8 cellular contexts compared by ENCODE assay signal in the genomic region with DNA sequence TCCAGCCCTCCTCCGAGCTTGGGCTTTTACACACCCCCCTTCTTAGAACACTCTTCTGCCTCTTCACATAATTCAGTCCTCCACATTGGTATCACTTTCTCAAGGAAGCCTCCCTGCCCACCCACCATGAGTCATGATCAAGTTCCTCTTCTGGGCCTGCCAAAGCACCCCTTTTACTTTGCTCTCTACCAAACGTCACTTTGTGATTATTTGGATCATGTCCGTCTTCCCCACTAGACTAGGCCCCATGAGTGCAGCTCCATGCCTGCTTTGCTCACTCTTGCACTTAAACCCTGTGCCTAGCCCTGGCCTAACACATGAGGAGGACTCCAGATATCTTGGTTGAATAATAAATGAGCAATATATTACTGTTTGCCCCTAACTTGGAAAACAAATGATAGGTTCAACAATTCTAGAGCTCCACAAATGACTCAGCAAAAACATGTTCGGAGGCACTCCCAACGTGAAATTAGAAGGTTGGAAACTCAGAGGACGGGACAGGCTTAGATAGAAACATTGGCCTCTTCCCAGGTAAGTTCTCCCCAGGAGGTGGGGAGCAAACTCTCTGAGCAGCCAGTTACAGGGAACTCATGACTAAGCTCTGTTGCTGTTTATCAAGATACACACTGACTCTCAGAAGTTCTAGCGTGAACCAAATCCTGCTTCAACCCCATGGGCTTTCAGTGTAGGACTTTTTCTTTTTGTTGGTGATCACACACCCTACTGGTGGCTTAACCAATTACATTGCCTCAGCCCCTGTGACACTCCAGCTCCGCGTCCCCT. TPM values are rescaled to one million over a fixed set of nuclear protein-coding genes. Genes with fewer than 3 reads are reported as not detected.
A peak's percentile ranks its signal among the peaks of the same experiment; 100 is the strongest.
DNase-seq lines count a peak whose midpoint lies in the region; TF ChIP-seq lines count a peak whose summit lies in the region.

No MANE protein-coding gene starts in this region.

- no peak overlapping the region for H3K4me3 Mint-ChIP-seq in MCF 10A (ENCODE audit: unreplicated experiment)

- H3K4me1 Mint-ChIP-seq in MCF 10A (ENCODE audit: insufficient read depth, unreplicated experiment), result no peaks in the 10 kb centered on the region

- H3K27ac Mint-ChIP-seq in MCF 10A (ENCODE audit: low read depth, unreplicated experiment), result peak overlapping the region; percentile 77

- intact Hi-C loops in MCF 10A (cut with micrococcal nuclease), result loop anchor here (1.0 to 2.0 kb wide), 2 partner anchors 86 to 208 kb away; no protein-coding TSS in a partner anchor

- BruUV-seq in MCF 10A (replicated peaks; lab: Mats Ljungman, UMichigan), result no TSS peak

- H3K9me3 Mint-ChIP-seq in MCF 10A (ENCODE audit: unreplicated experiment), result no peaks in the 10 kb centered on the region

- CTCF ChIA-PET in MCF 10A (lab: Yijun Ruan, JAX), result interaction anchor here (0.6 to 2.9 kb wide), 19 partner anchors 9 to 204 kb away, joined by 3 to 25 read pairs (median 4); a partner anchor contains a TSS

- peak; percentile 3 for DNase-seq in NCI-H2196 (lab: John Stamatoyannopoulos, UW; ENCODE audit: unreplicated experiment)
- DNase-seq in NCI-H2196 treated with DMSO at 0.1 percent for 48 hours (lab: John Stamatoyannopoulos, UW; ENCODE audit: unreplicated experiment), result no peak
- DNase-seq in HT1080 (ENCODE audit: low read depth), result peak; percentile 68
- peak; percentile 80 to 81 for DNase-seq in SHP77 (lab: John Stamatoyannopoulos, UW)
- peak; percentile 84 for DNase-seq in MCF 10A (ENCODE audit: unreplicated experiment)
- DNase-seq in islet precursor cell, result peak; percentile 82
- DNase-seq in stimulated activated CD4-positive, alpha-beta T cell treated with anti-CD3 and anti-CD28 coated beads, Interleukin-2, amount 100 ng/mL, for 24 hours, result peak; percentile 28 to 43
- DNase-seq in NCI-H2029 treated with DMSO at 0.1 percent for 48 hours (lab: John Stamatoyannopoulos, UW), result no peak

- TF ChIP-seq CTCF in MCF 10A (IDR thresholded peaks at IDR 0.05; ENCODE audit: unreplicated experiment), result peak; percentile 55

- H3K27me3 Mint-ChIP-seq in MCF 10A (ENCODE audit: insufficient read depth, unreplicated experiment), result peaks cover 5% of the 10 kb centered on the region

- POLR2A ChIA-PET in MCF 10A (lab: Yijun Ruan, JAX), result interaction anchor here (0.6 to 1.4 kb wide), 7 partner anchors 9 to 364 kb away, joined by 3 to 7 read pairs (median 4); a partner anchor contains a TSS

- no peaks in the 10 kb centered on the region for H3K36me3 Mint-ChIP-seq in MCF 10A (ENCODE audit: insufficient read depth, unreplicated experiment)

RNA-seq across cellular contexts. Expression of a gene that starts 28.3 kb away (rescaled TPM):
- not detected in 2 replicates for total RNA-seq in HT1080 (2014; rRNA removed; shearing (Covaris generic))
- not detected in 2 replicates for polyA plus RNA-seq in HT1080 (2015; cell fraction: cytosol; rRNA removed)
- polyA plus RNA-seq in HT1080 (2015; cell fraction: nucleus; rRNA removed), result not detected in 2 replicates
- total RNA-seq in MCF 10A (2022), result not detected in 2 replicates

RNA-seq across cellular contexts. Expression of a gene that starts 35.3 kb away (rescaled TPM):
- 25.2 and 29.2 TPM in 2 replicates for total RNA-seq in HT1080 (2014; rRNA removed; shearing (Covaris generic))
- polyA plus RNA-seq in HT1080 (2015; cell fraction: cytosol; rRNA removed), result 28.9 and 32.2 TPM in 2 replicates
- polyA plus RNA-seq in HT1080 (2015; cell fraction: nucleus; rRNA removed), result 49.7 and 57.6 TPM in 2 replicates
- 48.9 and 79.9 TPM in 2 replicates for total RNA-seq in MCF 10A (2022)

RNA-seq across cellular contexts. Expression of a gene that starts 51.0 kb away (rescaled TPM):
- total RNA-seq in HT1080 (2014; rRNA removed; shearing (Covaris generic)), result 0.10 TPM in 1 of 2 replicates, not detected in the other
- 0.17 and 0.41 TPM in 2 replicates for polyA plus RNA-seq in HT1080 (2015; cell fraction: cytosol; rRNA removed)
- 0.88 and 1.6 TPM in 2 replicates for polyA plus RNA-seq in HT1080 (2015; cell fraction: nucleus; rRNA removed)
- 0.83 and 0.96 TPM in 2 replicates for total RNA-seq in MCF 10A (2022)

RNA-seq across cellular contexts. Expression of a gene that starts 51.5 kb away (rescaled TPM):
- total RNA-seq in HT1080 (2014; rRNA removed; shearing (Covaris generic)), result 4.7 and 6.9 TPM in 2 replicates
- polyA plus RNA-seq in HT1080 (2015; cell fraction: cytosol; rRNA removed), result 8.1 and 8.7 TPM in 2 replicates
- polyA plus RNA-seq in HT1080 (2015; cell fraction: nucleus; rRNA removed), result 13.7 and 14.4 TPM in 2 replicates
- 13.4 and 14.2 TPM in 2 replicates for total RNA-seq in MCF 10A (2022)

Comparison
In these comparisons a context has a peak if more than half of its experiments do, and no peak if none do; other contexts are left out.
1. DNase-seq: peak in NCI-H2196 (single experiment), HT1080 (single experiment), SHP77 (2 of 2), MCF 10A (single experiment), islet precursor cell (single experiment) and stimulated activated CD4-positive, alpha-beta T cell treated with anti-CD3 and anti-CD28 coated beads, Interleukin-2, amount 100 ng/mL, for 24 hours (2 of 2); none in NCI-H2196 treated with DMSO at 0.1 percent for 48 hours (single experiment) and NCI-H2029 treated with DMSO at 0.1 percent for 48 hours (single experiment).